15 cellular contexts compared by ENCODE assay signal in genomic region chr2:218002103-218002502, GRCh38. TPM values are rescaled to one million over a fixed set of nuclear protein-coding genes. Genes with fewer than 3 reads are reported as not detected.
DNase-seq lines count a peak whose midpoint lies in the region; FAIRE-seq and TF ChIP-seq lines count a peak whose summit lies in the region.
"Had no signal": no experiment of that assay in that cellular context is flagged by ENCODE, and none has a peak within 500 bp of the region (broad histone marks: within the 10 kb centered on the region; RNA-seq: fewer than 3 reads in every experiment).

No MANE protein-coding gene starts in this region.

- H3K4me1 ChIP-seq in NT2/D1 (ENCODE audit: insufficient read depth, insufficient read length): peaks cover 12% of the 10 kb centered on the region
- H3K4me1 ChIP-seq in H1 (replicated peaks in 1 of 4; ENCODE audit: control insufficient read depth in 3 of 4, insufficient read depth in 4 of 4, low read length in 3 of 4): peaks cover 0 to 24% (median 15%) of the 10 kb centered on the region in 4 experiments; a peak in 6 of 7 replicates
- H3K4me1 ChIP-seq in neural progenitor cell: peaks cover 22% of the 10 kb centered on the region
- peaks cover 0 to 22% (median 0%) of the 10 kb centered on the region in 4 donors for H3K4me1 ChIP-seq in transverse colon
- H3K4me1 ChIP-seq: parathyroid adenoma had no signal

- TF ChIP-seq RAD21 in H1 (IDR thresholded peaks at IDR 0.05 in 1 of 2, conservative IDR thresholded peaks at IDR 0.05 in 1 of 2; ENCODE audit: low read depth in 2 of 2, low read length in 2 of 2): no peak

- no peak overlapping the region for H2BK5ac ChIP-seq in H1 (ENCODE audit: low read depth, low read length)

- H3K9me3 Mint-ChIP-seq in neural progenitor cell: no peaks in the 10 kb centered on the region

- H3K56ac ChIP-seq in H1 (replicated peaks; ENCODE audit: insufficient read length, low read depth, low read length): no peak overlapping the region

- H3K27me3 ChIP-seq in NT2/D1 (ENCODE audit: insufficient read depth, insufficient read length) (no peaks in the 10 kb centered on the region), H1 (replicated peaks in 1 of 4; ENCODE audit: control insufficient read depth in 3 of 4, extremely low read depth in 1 of 4, insufficient read depth in 3 of 4, low read length in 3 of 4) (peaks cover 0 to 2% (median 0%) of the 10 kb centered on the region in 4 experiments; a peak in 1 of 7 replicates), neural progenitor cell (no peaks in the 10 kb centered on the region), transverse colon (no peaks in the 10 kb centered on the region)

- TF ChIP-seq EP300 in H1 (IDR thresholded peaks at IDR 0.05; ENCODE audit: borderline replicate concordance in 1 of 2, low read depth in 2 of 2, low read length in 2 of 2) (no peak), transverse colon (IDR thresholded peaks at IDR 0.05; ENCODE audit: low read depth) (no peak)

- no peak overlapping the region for H4K8ac ChIP-seq in H1 (ENCODE audit: extremely low read depth, insufficient read depth, low read length)

- H4K91ac ChIP-seq in H1 (replicated peaks; ENCODE audit: insufficient read length, low read length): no peak overlapping the region

- H3K4me3 ChIP-seq in NT2/D1 (ENCODE audit: insufficient read length, low read depth): no peak overlapping the region
- H3K4me3 ChIP-seq in H1 (ENCODE audit: extremely low read depth in 1 of 4, insufficient read depth in 2 of 4, low read depth in 3 of 4, low read length in 4 of 4): no peak overlapping the region
- no peak overlapping the region for H3K4me3 ChIP-seq in neural progenitor cell
- peak overlapping the region in 3 of 4 donors; percentile 11 to 29 (median 19) for H3K4me3 ChIP-seq in transverse colon

- no peaks in the 10 kb centered on the region; the same call in 1 of the 2 replicates for H3K23me2 ChIP-seq in H1 (ENCODE audit: low read depth, low read length)

- WGBS in H1 (ENCODE audit: extremely low coverage in 1 of 2, insufficient coverage in 1 of 2, insufficient read length in 1 of 2, insufficient replicate concordance in 2 of 2, low coverage in 1 of 2, low lambda C conversion rate in 2 of 2, missing lambda C conversion rate in 1 of 2), 2 experiments: 76% methylated on average over 2 of the region's 3 CpGs; no CpG with 5 or more reads in 1 of the 2 experiments
- WGBS in transverse colon (ENCODE audit: low coverage in 1 of 2), 2 donors: 43 to 83% methylated on average over 1 to 3 of the region's 3 CpGs

- H3K9me3 ChIP-seq in NT2/D1 (ENCODE audit: insufficient read depth, low read length) (no peaks in the 10 kb centered on the region), H1 (ENCODE audit: insufficient read depth in 2 of 2, low read depth in 1 of 2, low read length in 1 of 2) (no peaks in the 10 kb centered on the region), neural progenitor cell (ENCODE audit: low read depth) (no peaks in the 10 kb centered on the region), transverse colon (no peaks in the 10 kb centered on the region)

- H3K4me3 Mint-ChIP-seq in neural progenitor cell: peak overlapping the region; percentile 69
- H3K4me3 Mint-ChIP-seq: activated CD8-positive, alpha-beta memory T cell treated with anti-CD3 and anti-CD28 coated beads, Interleukin-2, amount 10 ng/mL, durations not matched to agents 7 days and 5 days had no signal

- no peaks in the 10 kb centered on the region for H3K36me3 Mint-ChIP-seq in neural progenitor cell
- H3K36me3 Mint-ChIP-seq: activated CD8-positive, alpha-beta memory T cell treated with anti-CD3 and anti-CD28 coated beads, Interleukin-2, amount 10 ng/mL, durations not matched to agents 7 days and 5 days had no signal

- DNase-seq in NT2/D1 (ENCODE audit: low read depth, low spot score) (no peak), H1 (ENCODE audit: low read depth in 1 of 2, low spot score in 2 of 2) (no peak), neural progenitor cell (ENCODE audit: low spot score) (no peak), transverse colon (no peak), NOMO-1 treated with DMSO at 0.1 percent for 48 hours (lab: John Stamatoyannopoulos, UW; ENCODE audit: unreplicated experiment) (no peak), amniotic stem cell (lab: John Stamatoyannopoulos, UW) (no peak), pons (ENCODE audit: low spot score) (no peak)
- DNase-seq: activated CD8-positive, alpha-beta memory T cell treated with anti-CD3 and anti-CD28 coated beads, Interleukin-2, amount 10 ng/mL, durations not matched to agents 7 days and 5 days; effector CD8-positive, alpha-beta T cell; NCI-H2029 treated with DMSO at 0.1 percent for 48 hours; NCI-H748 treated with DMSO at 0.1 percent for 48 hours; SHP77; stimulated activated CD4-positive, alpha-beta T cell treated with anti-CD3 and anti-CD28 coated beads, Interleukin-2, amount 100 ng/mL, for 48 hours; stimulated activated naive CD8-positive, alpha-beta T cell treated with anti-CD3 and anti-CD28 coated beads, Interleukin-15, Interleukin-2, amounts not matched to agents 100 U/mL and 50 U/mL, for 24 hours had no signal

- H3K27ac ChIP-seq in H1 (ENCODE audit: low read depth, low read length) (no peak overlapping the region), neural progenitor cell (no peak overlapping the region), transverse colon (peak overlapping the region; percentile 65 to 77 (median 68))
- H3K27ac ChIP-seq: parathyroid adenoma had no signal

- H3K23ac ChIP-seq in H1 (ENCODE audit: insufficient read length): no peak overlapping the region

- H2BK12ac ChIP-seq in H1 (ENCODE audit: low read depth, low read length): peak overlapping the region; percentile 68; the same call in 1 of the 2 replicates

- H3K14ac ChIP-seq in H1 (ENCODE audit: insufficient read length): no peak overlapping the region

- H3K18ac ChIP-seq in H1 (ENCODE audit: extremely low read depth, low read length): peak overlapping the region; percentile 48

- H3K79me2 ChIP-seq in H1 (ENCODE audit: control insufficient read depth in 1 of 2, insufficient read depth in 2 of 2, low read length in 2 of 2): no peaks in the 10 kb centered on the region
- H3K79me2 ChIP-seq in neural progenitor cell (ENCODE audit: low read depth): no peaks in the 10 kb centered on the region
- H3K79me2 ChIP-seq: parathyroid adenoma had no signal

- CTCF ChIA-PET in H1 (lab: Charles Lee; ENCODE audit: partially characterized antibody): interaction anchor here (1.0 to 3.0 kb wide), 8 partner anchors 8 to 166 kb away, joined by 3 to 22 read pairs (median 7); no protein-coding TSS in a partner anchor

- H2BK120ac ChIP-seq in H1 (replicated peaks; ENCODE audit: low read depth, low read length): no peak overlapping the region

- peak overlapping the region; percentile 97; the same call in 1 of the 2 replicates for H2BK15ac ChIP-seq in H1 (ENCODE audit: low read length)

- peaks cover 51% of the 10 kb centered on the region for H3K4me1 Mint-ChIP-seq in neural progenitor cell
- H3K4me1 Mint-ChIP-seq: activated CD8-positive, alpha-beta memory T cell treated with anti-CD3 and anti-CD28 coated beads, Interleukin-2, amount 10 ng/mL, durations not matched to agents 7 days and 5 days had no signal

- no peak overlapping the region for H2AK5ac ChIP-seq in H1 (ENCODE audit: low read depth, low read length)

- TF ChIP-seq CTCF in H1 (IDR thresholded peaks at IDR 0.05; ENCODE audit: control extremely low read depth in 1 of 3, insufficient read depth in 1 of 3, low read depth in 1 of 3, low read length in 3 of 3) (no peak), neural progenitor cell (IDR thresholded peaks at IDR 0.05) (no peak), transverse colon (IDR thresholded peaks at IDR 0.05) (no peak)

- H2AFZ ChIP-seq in H1 (ENCODE audit: low read length) (no peak overlapping the region), neural progenitor cell (replicated peaks) (peak overlapping the region; percentile 34)
- H2AFZ ChIP-seq: parathyroid adenoma had no signal

- H2BK20ac ChIP-seq in H1 (ENCODE audit: low read length): 0 out of 2 replicates have a peak overlapping the region, but pooled peaks have one; percentile 32

- TF ChIP-seq POLR2A in H1 (IDR thresholded peaks at IDR 0.05; ENCODE audit: control extremely low read depth in 1 of 2, low read depth in 2 of 2, low read length in 2 of 2) (no peak), transverse colon (IDR thresholded peaks at IDR 0.05) (no peak)

- H3K4ac ChIP-seq in H1 (replicated peaks; ENCODE audit: insufficient read length, low read depth, low read length): no peak overlapping the region

- POLR2A ChIA-PET in H1 (lab: Charles Lee; ENCODE audit: partially characterized antibody): interaction anchor here (1.9 kb wide), 1 partner anchor 13 kb away, joined by 5 read pairs; no protein-coding TSS in a partner anchor

- no peaks in the 10 kb centered on the region for H3K79me1 ChIP-seq in H1 (ENCODE audit: low read depth, low read length)

- H3F3A ChIP-seq in neural progenitor cell (ENCODE audit: low read depth): no peaks in the 10 kb centered on the region

- H3K36me3 ChIP-seq in NT2/D1 (ENCODE audit: insufficient read depth, insufficient read length, low read length) (peaks cover 4% of the 10 kb centered on the region), H1 (ENCODE audit: control insufficient read depth in 2 of 4, insufficient read depth in 4 of 4, low read length in 3 of 4) (no peaks in the 10 kb centered on the region), neural progenitor cell (no peaks in the 10 kb centered on the region), transverse colon (no peaks in the 10 kb centered on the region)

- peak overlapping the region; percentile 22 for H3K9ac ChIP-seq in NT2/D1 (ENCODE audit: insufficient read length, low read depth)
- H3K9ac ChIP-seq in H1 (replicated peaks in 1 of 4; ENCODE audit: extremely low read depth in 1 of 4, low read depth in 3 of 4, low read length in 3 of 4): no peak overlapping the region
- no peak overlapping the region for H3K9ac ChIP-seq in neural progenitor cell
- H3K9ac ChIP-seq: parathyroid adenoma had no signal

- H3K4me2 ChIP-seq in H1 (ENCODE audit: insufficient read depth in 1 of 2, low read depth in 2 of 2, low read length in 2 of 2) (0 out of 4 replicates have a peak overlapping the region, but pooled peaks of 1 of the 2 experiments have one; percentile 33), neural progenitor cell (peak overlapping the region; percentile 60)

- H3K27ac Mint-ChIP-seq in neural progenitor cell: peak overlapping the region; percentile 53
- H3K27ac Mint-ChIP-seq: activated CD8-positive, alpha-beta memory T cell treated with anti-CD3 and anti-CD28 coated beads, Interleukin-2, amount 10 ng/mL, durations not matched to agents 7 days and 5 days had no signal

- H4K5ac ChIP-seq in H1 (ENCODE audit: insufficient read length, low read depth, low read length): no peak overlapping the region

- no peak for FAIRE-seq in H1 (lab: Jason Lieb, UNC)

- H4K20me1 ChIP-seq in H1 (replicated peaks in 1 of 2; ENCODE audit: control insufficient read depth in 1 of 2, insufficient read depth in 2 of 2, low read length in 2 of 2) (no peaks in the 10 kb centered on the region), neural progenitor cell (ENCODE audit: low read depth) (no peaks in the 10 kb centered on the region)

- H3K27me3 Mint-ChIP-seq in neural progenitor cell (ENCODE audit: insufficient read depth, low read depth): peaks cover 6% of the 10 kb centered on the region

- intact Hi-C loops in transverse colon (cut with DNase I; ENCODE audit: low total_unique reads): loop anchor here (5.0 kb wide), 1 partner anchor 35 kb away; no protein-coding TSS in a partner anchor

- in situ Hi-C loops in transverse colon (cut with MboI; ENCODE audit: low pct_ligation_motif_present in 1 of 4, low pct_unique_long_range_greater_than_20kb in 1 of 4, low sequenced_read_pairs in 3 of 4): loop anchor here in 1 of 4 donors (25.0 kb wide), 1 partner anchor 215 kb away; no protein-coding TSS in a partner anchor

RNA-seq across cellular contexts. Expression of gene TNS1, which starts 0.7 kb away (rescaled TPM):
- 4.8 and 5.1 TPM in 2 replicates for total RNA-seq in H1 (2021; fragmentation: NEBNext Ultra II Directional; extraction: Animal tissue kit (Norgen Biotek cat#: 25700))
- 1.5 and 1.9 TPM in 2 replicates for polyA plus RNA-seq in H1 (2011; rRNA removed)
- polyA plus RNA-seq in H1 (2011; cell fraction: cytosol; rRNA removed): 1.3 TPM
- 7.3 TPM for polyA plus RNA-seq in H1 (2011; cell fraction: nucleus; rRNA removed)
- polyA plus RNA-seq in H1 (2012, experiment 1 of 2): 2.0 to 2.7 TPM (median 2.3 TPM) in 4 replicates
- 1.1 TPM for polyA plus RNA-seq in H1 (2012, experiment 2 of 2)
- polyA plus RNA-seq in H1 (2013, experiment 1 of 2): 1.9 TPM
- polyA plus RNA-seq in H1 (2013, experiment 2 of 2): 2.0 TPM
- 11.6 and 19.6 TPM in 2 replicates for polyA minus RNA-seq in H1 (2011; rRNA and poly(A)+ RNA removed)
- polyA minus RNA-seq in H1 (2011; cell fraction: cytosol; rRNA and poly(A)+ RNA removed): 4.1 TPM
- polyA minus RNA-seq in H1 (2011; cell fraction: nucleus; rRNA and poly(A)+ RNA removed): 15.0 TPM
- total RNA-seq in neural progenitor cell (ENCODE audit: low replicate concordance) (0.24 and 2.3 TPM in 2 replicates), transverse colon (100 to 1,000 TPM; 101 to 487 (median 231) TPM)

Comparison
In these comparisons a context has a peak if more than half of its experiments do, and no peak if none do; other contexts are left out.
1. H3K4me3 ChIP-seq: peak in transverse colon (3 of 4); none in NT2/D1 (single experiment), H1 (0 of 4) and neural progenitor cell (single experiment).
2. H3K27ac ChIP-seq: peak in transverse colon (4 of 4); none in H1 (single experiment) and neural progenitor cell (single experiment).
3. RNA of gene TNS1, which starts 0.7 kb away (total RNA-seq): 101 to 487 TPM in transverse colon; 4.8 to 5.1 TPM in H1 and 0.24 to 2.3 TPM in neural progenitor cell; every median in the first group is over 10 times any median in the second.